ENCODE assay signal across 23 cellular contexts in genomic region chr3:124633527-124633926, GRCh38.
"Had no signal": no experiment of that assay in that cellular context is flagged by ENCODE, and none has a peak within 500 bp of the region (broad histone marks: within the 10 kb centered on the region; RNA-seq: fewer than 3 reads in every experiment).

No MANE protein-coding gene starts in this region.

- H3K27me3 ChIP-seq: heart right ventricle, pancreas, right atrium auricular region, tibial artery, vagina had no signal

- ATAC-seq: heart right ventricle, left lobe of liver, lower lobe of right lung, pancreas, psoas muscle had no signal

- H3K4me1 ChIP-seq: lower lobe of right lung, psoas muscle, right atrium auricular region, tibial artery, vagina had no signal

- H3K4me3 Mint-ChIP-seq: activated CD4-positive, alpha-beta memory T cell treated with anti-CD3 and anti-CD28 coated beads, Interleukin-2, amount 10 ng/mL, durations not matched to agents 7 days and 5 days; activated naive CD4-positive, alpha-beta T cell treated with anti-CD3 and anti-CD28 coated beads, Interleukin-2, amount 10 ng/mL, durations not matched to agents 7 days and 5 days; endodermal cell; nephron; stimulated activated naive CD8-positive, alpha-beta T cell treated with anti-CD3 and anti-CD28 coated beads, Interleukin-15, Interleukin-2, amounts not matched to agents 100 ng/mL and 50 ng/mL, for 24 hours; T-helper 1 cell treated with Interleukin-12 subunit alpha and Interleukin-12 subunit beta and Interleukin-4 antibody, amounts not matched to agents 30 μg/mL and 1 μg/mL, for 36 hours had no signal

- H3K36me3 ChIP-seq: lower lobe of right lung, pancreas, vagina had no signal

- H3K4me3 ChIP-seq: heart right ventricle, lower lobe of right lung, pancreas, psoas muscle, right atrium auricular region, tibial artery, vagina had no signal

- H3K9me3 Mint-ChIP-seq: activated CD4-positive, alpha-beta memory T cell treated with anti-CD3 and anti-CD28 coated beads, Interleukin-2, amount 10 ng/mL, durations not matched to agents 7 days and 5 days; activated naive CD4-positive, alpha-beta T cell treated with anti-CD3 and anti-CD28 coated beads, Interleukin-2, amount 10 ng/mL, durations not matched to agents 7 days and 5 days; endodermal cell; nephron; stimulated activated naive CD8-positive, alpha-beta T cell treated with anti-CD3 and anti-CD28 coated beads, Interleukin-15, Interleukin-2, amounts not matched to agents 100 ng/mL and 50 ng/mL, for 24 hours; T-helper 1 cell treated with Interleukin-12 subunit alpha and Interleukin-12 subunit beta and Interleukin-4 antibody, amounts not matched to agents 30 μg/mL and 1 μg/mL, for 36 hours had no signal

- H3K27ac Mint-ChIP-seq: activated CD4-positive, alpha-beta memory T cell treated with anti-CD3 and anti-CD28 coated beads, Interleukin-2, amount 10 ng/mL, durations not matched to agents 7 days and 5 days; activated naive CD4-positive, alpha-beta T cell treated with anti-CD3 and anti-CD28 coated beads, Interleukin-2, amount 10 ng/mL, durations not matched to agents 7 days and 5 days; endodermal cell; nephron; stimulated activated naive CD8-positive, alpha-beta T cell treated with anti-CD3 and anti-CD28 coated beads, Interleukin-15, Interleukin-2, amounts not matched to agents 100 ng/mL and 50 ng/mL, for 24 hours; T-helper 1 cell treated with Interleukin-12 subunit alpha and Interleukin-12 subunit beta and Interleukin-4 antibody, amounts not matched to agents 30 μg/mL and 1 μg/mL, for 36 hours had no signal

- FAIRE-seq: pancreas had no signal

- DNase-seq: activated CD4-positive, alpha-beta memory T cell treated with anti-CD3 and anti-CD28 coated beads, Interleukin-2, amount 10 ng/mL, durations not matched to agents 7 days and 5 days; activated CD4-positive, alpha-beta T cell treated with anti-CD3 and anti-CD28 coated beads for 48 hours; activated effector memory CD4-positive, alpha-beta T cell treated with anti-CD3 and anti-CD28 coated beads, Interleukin-2, amount 50 U/mL, for 16 hours; activated naive CD4-positive, alpha-beta T cell treated with anti-CD3 and anti-CD28 coated beads, Interleukin-2, amount 10 ng/mL, durations not matched to agents 7 days and 5 days; activated T-cell treated with anti-CD3 and anti-CD28 coated beads for 4 hours; amygdala; cerebellar nuclear complex; cortex of kidney; endodermal cell; heart right ventricle; lower lobe of right lung; pancreas; psoas muscle; stimulated activated CD4-positive, alpha-beta T cell treated with anti-CD3 and anti-CD28 coated beads, Interleukin-4, amount 100 ng/mL, for 24 hours; T1000; tibial artery had no signal

- H3K9me3 ChIP-seq: heart right ventricle, lower lobe of right lung, pancreas, psoas muscle, right atrium auricular region, tibial artery, vagina had no signal

- H3K27ac ChIP-seq: epithelial cell of prostate, heart right ventricle, lower lobe of right lung, psoas muscle, right atrium auricular region, tibial artery, vagina had no signal
